ENCODE assay signal across 3 cellular contexts in the genomic region with DNA sequence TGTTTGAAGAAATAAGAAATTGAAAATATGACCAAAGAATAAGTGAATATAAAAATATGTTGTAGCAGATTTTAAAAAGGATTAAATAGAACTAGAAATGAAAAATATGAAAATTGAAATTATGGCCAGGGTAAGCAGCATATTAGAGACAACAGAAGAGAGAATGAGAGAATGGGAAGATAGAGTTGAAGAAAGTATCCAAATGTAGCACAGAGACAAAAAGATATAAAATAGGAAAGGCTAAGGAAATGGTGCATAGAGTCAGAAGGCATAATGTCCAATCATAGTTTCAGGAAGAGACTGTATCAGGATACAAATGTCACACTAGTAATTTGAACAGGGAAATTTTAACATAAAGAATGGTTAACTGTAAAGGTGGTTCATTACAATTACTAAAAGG.
TF ChIP-seq lines count a peak whose summit lies in the region.

No MANE protein-coding gene starts in this region.

TF ChIP-seq in SK-N-SH treated with all-trans-retinoic acid at 6 μM for 48 hours, 23 proteins besides CTCF, POLR2A, EP300 and RAD21:
- no peak for TF ChIP-seq TCF4 (CRISPR knock-in tag; IDR thresholded peaks at IDR 0.05; ENCODE audit: borderline replicate concordance)
- TF ChIP-seq ARNTL (CRISPR knock-in tag; IDR thresholded peaks at IDR 0.05; ENCODE audit: borderline replicate concordance, low read depth) = no peak
- peak; percentile 100 for TF ChIP-seq ZFP30 (CRISPR knock-in tag; IDR thresholded peaks at IDR 0.05)
- TF ChIP-seq ZNF70 (CRISPR knock-in tag; IDR thresholded peaks at IDR 0.05) = no peak
- no peak for TF ChIP-seq CSDC2 (CRISPR knock-in tag; IDR thresholded peaks at IDR 0.05)

TF ChIP-seq in SK-N-SH, 30 proteins besides CTCF, POLR2A, EP300 and RAD21:
- no peak for TF ChIP-seq RXRA (IDR thresholded peaks at IDR 0.05; ENCODE audit: borderline replicate concordance, low read depth)
- TF ChIP-seq FOXJ3 (CRISPR knock-in tag; IDR thresholded peaks at IDR 0.05) = no peak
- TF ChIP-seq, protein P1, sequence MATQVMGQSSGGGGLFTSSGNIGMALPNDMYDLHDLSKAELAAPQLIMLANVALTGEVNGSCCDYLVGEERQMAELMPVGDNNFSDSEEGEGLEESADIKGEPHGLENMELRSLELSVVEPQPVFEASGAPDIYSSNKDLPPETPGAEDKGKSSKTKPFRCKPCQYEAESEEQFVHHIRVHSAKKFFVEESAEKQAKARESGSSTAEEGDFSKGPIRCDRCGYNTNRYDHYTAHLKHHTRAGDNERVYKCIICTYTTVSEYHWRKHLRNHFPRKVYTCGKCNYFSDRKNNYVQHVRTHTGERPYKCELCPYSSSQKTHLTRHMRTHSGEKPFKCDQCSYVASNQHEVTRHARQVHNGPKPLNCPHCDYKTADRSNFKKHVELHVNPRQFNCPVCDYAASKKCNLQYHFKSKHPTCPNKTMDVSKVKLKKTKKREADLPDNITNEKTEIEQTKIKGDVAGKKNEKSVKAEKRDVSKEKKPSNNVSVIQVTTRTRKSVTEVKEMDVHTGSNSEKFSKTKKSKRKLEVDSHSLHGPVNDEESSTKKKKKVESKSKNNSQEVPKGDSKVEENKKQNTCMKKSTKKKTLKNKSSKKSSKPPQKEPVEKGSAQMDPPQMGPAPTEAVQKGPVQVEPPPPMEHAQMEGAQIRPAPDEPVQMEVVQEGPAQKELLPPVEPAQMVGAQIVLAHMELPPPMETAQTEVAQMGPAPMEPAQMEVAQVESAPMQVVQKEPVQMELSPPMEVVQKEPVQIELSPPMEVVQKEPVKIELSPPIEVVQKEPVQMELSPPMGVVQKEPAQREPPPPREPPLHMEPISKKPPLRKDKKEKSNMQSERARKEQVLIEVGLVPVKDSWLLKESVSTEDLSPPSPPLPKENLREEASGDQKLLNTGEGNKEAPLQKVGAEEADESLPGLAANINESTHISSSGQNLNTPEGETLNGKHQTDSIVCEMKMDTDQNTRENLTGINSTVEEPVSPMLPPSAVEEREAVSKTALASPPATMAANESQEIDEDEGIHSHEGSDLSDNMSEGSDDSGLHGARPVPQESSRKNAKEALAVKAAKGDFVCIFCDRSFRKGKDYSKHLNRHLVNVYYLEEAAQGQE (IDR thresholded peaks at IDR 0.05; ENCODE audit: low read depth, low read length) = no peak
- TF ChIP-seq, protein P2, sequence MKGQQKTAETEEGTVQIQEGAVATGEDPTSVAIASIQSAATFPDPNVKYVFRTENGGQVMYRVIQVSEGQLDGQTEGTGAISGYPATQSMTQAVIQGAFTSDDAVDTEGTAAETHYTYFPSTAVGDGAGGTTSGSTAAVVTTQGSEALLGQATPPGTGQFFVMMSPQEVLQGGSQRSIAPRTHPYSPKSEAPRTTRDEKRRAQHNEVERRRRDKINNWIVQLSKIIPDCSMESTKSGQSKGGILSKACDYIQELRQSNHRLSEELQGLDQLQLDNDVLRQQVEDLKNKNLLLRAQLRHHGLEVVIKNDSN (IDR thresholded peaks at IDR 0.05; ENCODE audit: borderline replicate concordance, low read depth) = no peak
- no peak for TF ChIP-seq ELF1 (IDR thresholded peaks at IDR 0.05)
- TF ChIP-seq FOSL2 (IDR thresholded peaks at IDR 0.05; ENCODE audit: borderline replicate concordance, low read depth) = no peak
- TF ChIP-seq MXI1 (IDR thresholded peaks at IDR 0.05; ENCODE audit: low read depth, low read length) = no peak

TF ChIP-seq in K562, 482 proteins besides CTCF, POLR2A, EP300 and RAD21:
- TF ChIP-seq, protein P3, sequence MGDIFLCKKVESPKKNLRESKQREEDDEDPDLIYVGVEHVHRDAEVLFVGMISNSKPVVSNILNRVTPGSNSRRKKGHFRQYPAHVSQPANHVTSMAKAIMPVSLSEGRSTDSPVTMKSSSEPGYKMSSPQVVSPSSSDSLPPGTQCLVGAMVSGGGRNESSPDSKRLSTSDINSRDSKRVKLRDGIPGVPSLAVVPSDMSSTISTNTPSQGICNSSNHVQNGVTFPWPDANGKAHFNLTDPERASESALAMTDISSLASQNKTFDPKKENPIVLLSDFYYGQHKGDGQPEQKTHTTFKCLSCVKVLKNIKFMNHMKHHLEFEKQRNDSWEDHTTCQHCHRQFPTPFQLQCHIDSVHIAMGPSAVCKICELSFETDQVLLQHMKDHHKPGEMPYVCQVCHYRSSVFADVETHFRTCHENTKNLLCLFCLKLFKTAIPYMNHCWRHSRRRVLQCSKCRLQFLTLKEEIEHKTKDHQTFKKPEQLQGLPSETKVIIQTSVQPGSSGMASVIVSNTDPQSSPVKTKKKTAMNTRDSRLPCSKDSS (IDR thresholded peaks at IDR 0.05; ENCODE audit: low read depth, partially characterized antibody) = peak; percentile 50
- TF ChIP-seq CHD4 (IDR thresholded peaks at IDR 0.05; ENCODE audit: insufficient read depth, insufficient replicate concordance, low read depth, low read length, poor library complexity, severe bottlenecking) = no peak
- no peak for TF ChIP-seq NR2F6 (CRISPR knock-in tag; IDR thresholded peaks at IDR 0.05)
- no peak for TF ChIP-seq CHCHD3 (CRISPR knock-in tag; IDR thresholded peaks at IDR 0.05)
- TF ChIP-seq TRIM28 (IDR thresholded peaks at IDR 0.05) = peak; percentile 47; the same call in 1 of the 2 replicates
- no peak for TF ChIP-seq PHTF2 (CRISPR knock-in tag; IDR thresholded peaks at IDR 0.05)
- TF ChIP-seq ZFP30 (CRISPR knock-in tag; IDR thresholded peaks at IDR 0.05; ENCODE audit: borderline replicate concordance) = peak; percentile 83; the same call in 1 of the 2 replicates
